Comparison of ENCODE assay signal across 1 cellular context in the genomic region with DNA sequence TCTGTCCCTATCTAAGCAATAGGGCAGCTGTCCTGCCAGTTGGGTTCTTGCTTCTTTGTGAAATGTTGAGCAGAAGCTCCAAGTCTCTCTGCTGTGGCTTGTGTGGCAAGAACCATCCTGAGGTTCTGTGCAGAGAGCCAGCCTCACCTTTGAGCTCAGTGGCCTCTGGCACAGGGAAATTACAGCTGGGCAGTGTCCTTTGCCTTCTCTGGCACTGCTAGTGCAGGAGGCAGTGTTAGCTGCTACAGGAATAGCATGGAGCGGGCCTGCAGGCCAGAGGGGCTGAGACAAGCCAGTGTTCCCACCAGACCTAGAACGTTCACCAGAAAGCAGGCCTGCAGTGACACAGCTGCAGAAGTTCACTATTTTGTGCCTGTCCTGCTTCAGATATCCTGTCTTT.
TF ChIP-seq lines count a peak whose summit lies in the region.

No MANE protein-coding gene starts in this region.

TF ChIP-seq in HepG2, 621 proteins besides CTCF, POLR2A, EP300 and RAD21:
- no peak for TF ChIP-seq ZNF570 (CRISPR knock-in tag; IDR thresholded peaks at IDR 0.05; ENCODE audit: borderline replicate concordance)
- no peak for TF ChIP-seq ZNF10 (CRISPR knock-in tag; IDR thresholded peaks at IDR 0.05; ENCODE audit: borderline replicate concordance, low read depth)
- no peak for TF ChIP-seq ZNF329 (CRISPR knock-in tag; IDR thresholded peaks at IDR 0.05; ENCODE audit: low read depth)
- TF ChIP-seq TEAD3 (CRISPR knock-in tag; optimal IDR thresholded peaks at IDR 0.05; ENCODE audit: borderline replicate concordance), result peak; percentile 13
- TF ChIP-seq, protein P1, sequence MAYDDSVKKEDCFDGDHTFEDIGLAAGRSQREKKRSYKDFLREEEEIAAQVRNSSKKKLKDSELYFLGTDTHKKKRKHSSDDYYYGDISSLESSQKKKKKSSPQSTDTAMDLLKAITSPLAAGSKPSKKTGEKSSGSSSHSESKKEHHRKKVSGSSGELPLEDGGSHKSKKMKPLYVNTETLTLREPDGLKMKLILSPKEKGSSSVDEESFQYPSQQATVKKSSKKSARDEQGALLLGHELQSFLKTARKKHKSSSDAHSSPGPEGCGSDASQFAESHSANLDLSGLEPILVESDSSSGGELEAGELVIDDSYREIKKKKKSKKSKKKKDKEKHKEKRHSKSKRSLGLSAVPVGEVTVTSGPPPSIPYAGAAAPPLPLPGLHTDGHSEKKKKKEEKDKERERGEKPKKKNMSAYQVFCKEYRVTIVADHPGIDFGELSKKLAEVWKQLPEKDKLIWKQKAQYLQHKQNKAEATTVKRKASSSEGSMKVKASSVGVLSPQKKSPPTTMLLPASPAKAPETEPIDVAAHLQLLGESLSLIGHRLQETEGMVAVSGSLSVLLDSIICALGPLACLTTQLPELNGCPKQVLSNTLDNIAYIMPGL (CRISPR knock-in tag; IDR thresholded peaks at IDR 0.05; ENCODE audit: borderline replicate concordance in 1 of 2, low read depth in 1 of 2), result 0 out of 4 replicates have a peak, but pooled peaks of 1 of the 2 experiments have one; percentile 19
- no peak for TF ChIP-seq MTA3 (CRISPR knock-in tag; IDR thresholded peaks at IDR 0.05)
- TF ChIP-seq ZFY (CRISPR knock-in tag; IDR thresholded peaks at IDR 0.05), result 0 out of 2 replicates have a peak, but pooled peaks have one; percentile 26
- 0 out of 2 replicates have a peak, but pooled peaks have one; percentile 4 for TF ChIP-seq CEBPG (CRISPR knock-in tag; IDR thresholded peaks at IDR 0.05)
- no peak for TF ChIP-seq ZNF30 (CRISPR knock-in tag; IDR thresholded peaks at IDR 0.05)
- TF ChIP-seq NR2F6 (IDR thresholded peaks at IDR 0.05), result no peak
- TF ChIP-seq NR2F6 (CRISPR knock-in tag; IDR thresholded peaks at IDR 0.05), result peak; percentile 28; the same call in 1 of the 2 replicates
- TF ChIP-seq HNF4A (CRISPR knock-in tag; IDR thresholded peaks at IDR 0.05), result peak; percentile 77
- 0 out of 2 replicates have a peak, but pooled peaks have one; percentile 8 for TF ChIP-seq ELF3 (CRISPR knock-in tag; IDR thresholded peaks at IDR 0.05)
- TF ChIP-seq FOXK2 (IDR thresholded peaks at IDR 0.05), result no peak
- TF ChIP-seq, protein P2, sequence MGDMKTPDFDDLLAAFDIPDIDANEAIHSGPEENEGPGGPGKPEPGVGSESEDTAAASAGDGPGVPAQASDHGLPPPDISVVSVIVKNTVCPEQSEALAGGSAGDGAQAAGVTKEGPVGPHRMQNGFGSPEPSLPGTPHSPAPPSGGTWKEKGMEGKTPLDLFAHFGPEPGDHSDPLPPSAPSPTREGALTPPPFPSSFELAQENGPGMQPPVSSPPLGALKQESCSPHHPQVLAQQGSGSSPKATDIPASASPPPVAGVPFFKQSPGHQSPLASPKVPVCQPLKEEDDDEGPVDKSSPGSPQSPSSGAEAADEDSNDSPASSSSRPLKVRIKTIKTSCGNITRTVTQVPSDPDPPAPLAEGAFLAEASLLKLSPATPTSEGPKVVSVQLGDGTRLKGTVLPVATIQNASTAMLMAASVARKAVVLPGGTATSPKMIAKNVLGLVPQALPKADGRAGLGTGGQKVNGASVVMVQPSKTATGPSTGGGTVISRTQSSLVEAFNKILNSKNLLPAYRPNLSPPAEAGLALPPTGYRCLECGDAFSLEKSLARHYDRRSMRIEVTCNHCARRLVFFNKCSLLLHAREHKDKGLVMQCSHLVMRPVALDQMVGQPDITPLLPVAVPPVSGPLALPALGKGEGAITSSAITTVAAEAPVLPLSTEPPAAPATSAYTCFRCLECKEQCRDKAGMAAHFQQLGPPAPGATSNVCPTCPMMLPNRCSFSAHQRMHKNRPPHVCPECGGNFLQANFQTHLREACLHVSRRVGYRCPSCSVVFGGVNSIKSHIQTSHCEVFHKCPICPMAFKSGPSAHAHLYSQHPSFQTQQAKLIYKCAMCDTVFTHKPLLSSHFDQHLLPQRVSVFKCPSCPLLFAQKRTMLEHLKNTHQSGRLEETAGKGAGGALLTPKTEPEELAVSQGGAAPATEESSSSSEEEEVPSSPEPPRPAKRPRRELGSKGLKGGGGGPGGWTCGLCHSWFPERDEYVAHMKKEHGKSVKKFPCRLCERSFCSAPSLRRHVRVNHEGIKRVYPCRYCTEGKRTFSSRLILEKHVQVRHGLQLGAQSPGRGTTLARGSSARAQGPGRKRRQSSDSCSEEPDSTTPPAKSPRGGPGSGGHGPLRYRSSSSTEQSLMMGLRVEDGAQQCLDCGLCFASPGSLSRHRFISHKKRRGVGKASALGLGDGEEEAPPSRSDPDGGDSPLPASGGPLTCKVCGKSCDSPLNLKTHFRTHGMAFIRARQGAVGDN (CRISPR knock-in tag; IDR thresholded peaks at IDR 0.05), result peak; percentile 55; the same call in 1 of the 2 replicates
- TF ChIP-seq, protein P3, sequence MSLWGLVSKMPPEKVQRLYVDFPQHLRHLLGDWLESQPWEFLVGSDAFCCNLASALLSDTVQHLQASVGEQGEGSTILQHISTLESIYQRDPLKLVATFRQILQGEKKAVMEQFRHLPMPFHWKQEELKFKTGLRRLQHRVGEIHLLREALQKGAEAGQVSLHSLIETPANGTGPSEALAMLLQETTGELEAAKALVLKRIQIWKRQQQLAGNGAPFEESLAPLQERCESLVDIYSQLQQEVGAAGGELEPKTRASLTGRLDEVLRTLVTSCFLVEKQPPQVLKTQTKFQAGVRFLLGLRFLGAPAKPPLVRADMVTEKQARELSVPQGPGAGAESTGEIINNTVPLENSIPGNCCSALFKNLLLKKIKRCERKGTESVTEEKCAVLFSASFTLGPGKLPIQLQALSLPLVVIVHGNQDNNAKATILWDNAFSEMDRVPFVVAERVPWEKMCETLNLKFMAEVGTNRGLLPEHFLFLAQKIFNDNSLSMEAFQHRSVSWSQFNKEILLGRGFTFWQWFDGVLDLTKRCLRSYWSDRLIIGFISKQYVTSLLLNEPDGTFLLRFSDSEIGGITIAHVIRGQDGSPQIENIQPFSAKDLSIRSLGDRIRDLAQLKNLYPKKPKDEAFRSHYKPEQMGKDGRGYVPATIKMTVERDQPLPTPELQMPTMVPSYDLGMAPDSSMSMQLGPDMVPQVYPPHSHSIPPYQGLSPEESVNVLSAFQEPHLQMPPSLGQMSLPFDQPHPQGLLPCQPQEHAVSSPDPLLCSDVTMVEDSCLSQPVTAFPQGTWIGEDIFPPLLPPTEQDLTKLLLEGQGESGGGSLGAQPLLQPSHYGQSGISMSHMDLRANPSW (CRISPR knock-in tag; IDR thresholded peaks at IDR 0.05; ENCODE audit: borderline replicate concordance), result no peak
- TF ChIP-seq ZNF121 (CRISPR knock-in tag; IDR thresholded peaks at IDR 0.05), result no peak
- TF ChIP-seq SAP130 (CRISPR knock-in tag; IDR thresholded peaks at IDR 0.05; ENCODE audit: low read depth), result 0 out of 2 replicates have a peak, but pooled peaks have one; percentile 22
- TF ChIP-seq ZNF777 (CRISPR knock-in tag; IDR thresholded peaks at IDR 0.05), result no peak
- TF ChIP-seq, protein P4, sequence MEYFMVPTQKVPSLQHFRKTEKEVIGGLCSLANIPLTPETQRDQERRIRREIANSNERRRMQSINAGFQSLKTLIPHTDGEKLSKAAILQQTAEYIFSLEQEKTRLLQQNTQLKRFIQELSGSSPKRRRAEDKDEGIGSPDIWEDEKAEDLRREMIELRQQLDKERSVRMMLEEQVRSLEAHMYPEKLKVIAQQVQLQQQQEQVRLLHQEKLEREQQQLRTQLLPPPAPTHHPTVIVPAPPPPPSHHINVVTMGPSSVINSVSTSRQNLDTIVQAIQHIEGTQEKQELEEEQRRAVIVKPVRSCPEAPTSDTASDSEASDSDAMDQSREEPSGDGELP (IDR thresholded peaks at IDR 0.05; ENCODE audit: borderline replicate concordance, low read depth), result peak; percentile 19; the same call in 1 of the 2 replicates
- TF ChIP-seq, protein P5, sequence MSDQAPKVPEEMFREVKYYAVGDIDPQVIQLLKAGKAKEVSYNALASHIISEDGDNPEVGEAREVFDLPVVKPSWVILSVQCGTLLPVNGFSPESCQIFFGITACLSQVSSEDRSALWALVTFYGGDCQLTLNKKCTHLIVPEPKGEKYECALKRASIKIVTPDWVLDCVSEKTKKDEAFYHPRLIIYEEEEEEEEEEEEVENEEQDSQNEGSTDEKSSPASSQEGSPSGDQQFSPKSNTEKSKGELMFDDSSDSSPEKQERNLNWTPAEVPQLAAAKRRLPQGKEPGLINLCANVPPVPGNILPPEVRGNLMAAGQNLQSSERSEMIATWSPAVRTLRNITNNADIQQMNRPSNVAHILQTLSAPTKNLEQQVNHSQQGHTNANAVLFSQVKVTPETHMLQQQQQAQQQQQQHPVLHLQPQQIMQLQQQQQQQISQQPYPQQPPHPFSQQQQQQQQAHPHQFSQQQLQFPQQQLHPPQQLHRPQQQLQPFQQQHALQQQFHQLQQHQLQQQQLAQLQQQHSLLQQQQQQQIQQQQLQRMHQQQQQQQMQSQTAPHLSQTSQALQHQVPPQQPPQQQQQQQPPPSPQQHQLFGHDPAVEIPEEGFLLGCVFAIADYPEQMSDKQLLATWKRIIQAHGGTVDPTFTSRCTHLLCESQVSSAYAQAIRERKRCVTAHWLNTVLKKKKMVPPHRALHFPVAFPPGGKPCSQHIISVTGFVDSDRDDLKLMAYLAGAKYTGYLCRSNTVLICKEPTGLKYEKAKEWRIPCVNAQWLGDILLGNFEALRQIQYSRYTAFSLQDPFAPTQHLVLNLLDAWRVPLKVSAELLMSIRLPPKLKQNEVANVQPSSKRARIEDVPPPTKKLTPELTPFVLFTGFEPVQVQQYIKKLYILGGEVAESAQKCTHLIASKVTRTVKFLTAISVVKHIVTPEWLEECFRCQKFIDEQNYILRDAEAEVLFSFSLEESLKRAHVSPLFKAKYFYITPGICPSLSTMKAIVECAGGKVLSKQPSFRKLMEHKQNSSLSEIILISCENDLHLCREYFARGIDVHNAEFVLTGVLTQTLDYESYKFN (CRISPR knock-in tag; conservative IDR thresholded peaks at IDR 0.05), result peak; percentile 40; the same call in 1 of the 2 replicates
- peak; percentile 21; the same call in 1 of the 2 replicates for TF ChIP-seq HNF4G (IDR thresholded peaks at IDR 0.05; ENCODE audit: borderline replicate concordance, low read depth, low read length)
- TF ChIP-seq HNF4G (CRISPR knock-in tag; IDR thresholded peaks at IDR 0.05; ENCODE audit: borderline replicate concordance, low read depth), result no peak
- TF ChIP-seq ZNF768 (CRISPR knock-in tag; IDR thresholded peaks at IDR 0.05), result 0 out of 2 replicates have a peak, but pooled peaks have one; percentile 14
- TF ChIP-seq, protein P6, sequence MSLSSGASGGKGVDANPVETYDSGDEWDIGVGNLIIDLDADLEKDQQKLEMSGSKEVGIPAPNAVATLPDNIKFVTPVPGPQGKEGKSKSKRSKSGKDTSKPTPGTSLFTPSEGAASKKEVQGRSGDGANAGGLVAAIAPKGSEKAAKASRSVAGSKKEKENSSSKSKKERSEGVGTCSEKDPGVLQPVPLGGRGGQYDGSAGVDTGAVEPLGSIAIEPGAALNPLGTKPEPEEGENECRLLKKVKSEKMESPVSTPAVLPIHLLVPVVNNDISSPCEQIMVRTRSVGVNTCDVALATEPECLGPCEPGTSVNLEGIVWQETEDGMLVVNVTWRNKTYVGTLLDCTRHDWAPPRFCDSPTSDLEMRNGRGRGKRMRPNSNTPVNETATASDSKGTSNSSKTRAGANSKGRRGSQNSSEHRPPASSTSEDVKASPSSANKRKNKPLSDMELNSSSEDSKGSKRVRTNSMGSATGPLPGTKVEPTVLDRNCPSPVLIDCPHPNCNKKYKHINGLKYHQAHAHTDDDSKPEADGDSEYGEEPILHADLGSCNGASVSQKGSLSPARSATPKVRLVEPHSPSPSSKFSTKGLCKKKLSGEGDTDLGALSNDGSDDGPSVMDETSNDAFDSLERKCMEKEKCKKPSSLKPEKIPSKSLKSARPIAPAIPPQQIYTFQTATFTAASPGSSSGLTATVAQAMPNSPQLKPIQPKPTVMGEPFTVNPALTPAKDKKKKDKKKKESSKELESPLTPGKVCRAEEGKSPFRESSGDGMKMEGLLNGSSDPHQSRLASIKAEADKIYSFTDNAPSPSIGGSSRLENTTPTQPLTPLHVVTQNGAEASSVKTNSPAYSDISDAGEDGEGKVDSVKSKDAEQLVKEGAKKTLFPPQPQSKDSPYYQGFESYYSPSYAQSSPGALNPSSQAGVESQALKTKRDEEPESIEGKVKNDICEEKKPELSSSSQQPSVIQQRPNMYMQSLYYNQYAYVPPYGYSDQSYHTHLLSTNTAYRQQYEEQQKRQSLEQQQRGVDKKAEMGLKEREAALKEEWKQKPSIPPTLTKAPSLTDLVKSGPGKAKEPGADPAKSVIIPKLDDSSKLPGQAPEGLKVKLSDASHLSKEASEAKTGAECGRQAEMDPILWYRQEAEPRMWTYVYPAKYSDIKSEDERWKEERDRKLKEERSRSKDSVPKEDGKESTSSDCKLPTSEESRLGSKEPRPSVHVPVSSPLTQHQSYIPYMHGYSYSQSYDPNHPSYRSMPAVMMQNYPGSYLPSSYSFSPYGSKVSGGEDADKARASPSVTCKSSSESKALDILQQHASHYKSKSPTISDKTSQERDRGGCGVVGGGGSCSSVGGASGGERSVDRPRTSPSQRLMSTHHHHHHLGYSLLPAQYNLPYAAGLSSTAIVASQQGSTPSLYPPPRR (CRISPR knock-in tag; IDR thresholded peaks at IDR 0.05; ENCODE audit: borderline replicate concordance), result 0 out of 2 replicates have a peak, but pooled peaks have one; percentile 29
- TF ChIP-seq ZBTB38 (CRISPR knock-in tag; IDR thresholded peaks at IDR 0.05), result 0 out of 2 replicates have a peak, but pooled peaks have one; percentile 48
- TF ChIP-seq JUND (CRISPR knock-in tag; IDR thresholded peaks at IDR 0.05), result no peak
- TF ChIP-seq ZNF556 (CRISPR knock-in tag; IDR thresholded peaks at IDR 0.05; ENCODE audit: borderline replicate concordance), result no peak
- peak; percentile 47 for TF ChIP-seq ZFX (CRISPR knock-in tag; IDR thresholded peaks at IDR 0.05; ENCODE audit: low read depth)
- no peak for TF ChIP-seq RARA (CRISPR knock-in tag; IDR thresholded peaks at IDR 0.05)
- TF ChIP-seq, protein P7, sequence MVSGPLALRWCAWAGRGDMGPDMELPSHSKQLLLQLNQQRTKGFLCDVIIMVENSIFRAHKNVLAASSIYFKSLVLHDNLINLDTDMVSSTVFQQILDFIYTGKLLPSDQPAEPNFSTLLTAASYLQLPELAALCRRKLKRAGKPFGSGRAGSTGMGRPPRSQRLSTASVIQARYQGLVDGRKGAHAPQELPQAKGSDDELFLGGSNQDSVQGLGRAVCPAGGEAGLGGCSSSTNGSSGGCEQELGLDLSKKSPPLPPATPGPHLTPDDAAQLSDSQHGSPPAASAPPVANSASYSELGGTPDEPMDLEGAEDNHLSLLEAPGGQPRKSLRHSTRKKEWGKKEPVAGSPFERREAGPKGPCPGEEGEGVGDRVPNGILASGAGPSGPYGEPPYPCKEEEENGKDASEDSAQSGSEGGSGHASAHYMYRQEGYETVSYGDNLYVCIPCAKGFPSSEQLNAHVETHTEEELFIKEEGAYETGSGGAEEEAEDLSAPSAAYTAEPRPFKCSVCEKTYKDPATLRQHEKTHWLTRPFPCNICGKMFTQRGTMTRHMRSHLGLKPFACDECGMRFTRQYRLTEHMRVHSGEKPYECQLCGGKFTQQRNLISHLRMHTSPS (CRISPR knock-in tag; IDR thresholded peaks at IDR 0.05; ENCODE audit: low read depth), result peak; percentile 59; the same call in 1 of the 2 replicates
- TF ChIP-seq NONO (IDR thresholded peaks at IDR 0.05), result no peak
- no peak for TF ChIP-seq NONO (CRISPR knock-in tag; conservative IDR thresholded peaks at IDR 0.05)
